8 cellular contexts compared by ENCODE assay signal in genomic region chr3:192571197-192571791, GRCh38.
DNase-seq lines count a peak whose midpoint lies in the region; ATAC-seq and TF ChIP-seq lines count a peak whose summit lies in the region.

No MANE protein-coding gene starts in this region.

- H3K9me3 Mint-ChIP-seq in stimulated activated naive CD8-positive, alpha-beta T cell treated with anti-CD3 and anti-CD28 coated beads, Interleukin-15, amount 100 ng/mL, for 72 hours: peaks cover 0 to 6% of the 10 kb centered on the region in 2 donors
- no peaks in the 10 kb centered on the region for H3K9me3 Mint-ChIP-seq in endothelial cell (ENCODE audit: unreplicated experiment)
- peaks cover 0 to 4% (median 0%) of the 10 kb centered on the region in 9 donors for H3K9me3 Mint-ChIP-seq in naive thymus-derived CD8-positive, alpha-beta T cell
- H3K9me3 Mint-ChIP-seq in Calu3 (ENCODE audit: low read depth, unreplicated experiment): no peaks in the 10 kb centered on the region

- TF ChIP-seq CTCF in endothelial cell (IDR thresholded peaks at IDR 0.05; ENCODE audit: unreplicated experiment) (no peak), Calu3 (IDR thresholded peaks at IDR 0.05; ENCODE audit: unreplicated experiment) (no peak)

- DNase-seq in stimulated activated naive CD8-positive, alpha-beta T cell treated with anti-CD3 and anti-CD28 coated beads, Interleukin-15, amount 100 ng/mL, for 72 hours: no peak
- DNase-seq in stimulated activated naive CD8-positive, alpha-beta T cell treated with anti-CD3 and anti-CD28 coated beads, Interleukin-15, Interleukin-2, amounts not matched to agents 100 U/mL and 50 U/mL, for 24 hours: no peak
- peak; percentile 29 to 47 for DNase-seq in SJCRH30
- DNase-seq in endothelial cell (ENCODE audit: low spot score): no peak
- DNase-seq in naive thymus-derived CD8-positive, alpha-beta T cell: peak in 2 of 10 donors; percentile 0 to 1
- no peak for DNase-seq in Calu3

- no peak overlapping the region for H3K27ac Mint-ChIP-seq in stimulated activated naive CD8-positive, alpha-beta T cell treated with anti-CD3 and anti-CD28 coated beads, Interleukin-15, amount 100 ng/mL, for 72 hours
- H3K27ac Mint-ChIP-seq in endothelial cell (ENCODE audit: unreplicated experiment) (no peak overlapping the region), Calu3 (ENCODE audit: unreplicated experiment) (no peak overlapping the region)
- H3K27ac Mint-ChIP-seq in naive thymus-derived CD8-positive, alpha-beta T cell: no peak overlapping the region

- peaks cover 61% of the 10 kb centered on the region for H3K27me3 Mint-ChIP-seq in stimulated activated naive CD8-positive, alpha-beta T cell treated with anti-CD3 and anti-CD28 coated beads, Interleukin-15, amount 100 ng/mL, for 72 hours
- H3K27me3 Mint-ChIP-seq in endothelial cell (ENCODE audit: unreplicated experiment) (no peaks in the 10 kb centered on the region), Calu3 (ENCODE audit: unreplicated experiment) (no peaks in the 10 kb centered on the region)
- peaks cover 8 to 50% (median 15%) of the 10 kb centered on the region in 5 donors for H3K27me3 Mint-ChIP-seq in naive thymus-derived CD8-positive, alpha-beta T cell

- POLR2A ChIA-PET in naive thymus-derived CD8-positive, alpha-beta T cell (lab: Charles Lee): no interaction called here

- H3K4me1 ChIP-seq in SJCRH30: no peaks in the 10 kb centered on the region

- CTCF ChIA-PET in Calu3 (lab: Charles Lee): no interaction called here

- H3K27me3 ChIP-seq in SJCRH30: no peaks in the 10 kb centered on the region

- H3K4me3 Mint-ChIP-seq in stimulated activated naive CD8-positive, alpha-beta T cell treated with anti-CD3 and anti-CD28 coated beads, Interleukin-15, amount 100 ng/mL, for 72 hours: peak overlapping the region; percentile 45 to 58
- H3K4me3 Mint-ChIP-seq in endothelial cell (ENCODE audit: unreplicated experiment) (peak overlapping the region; percentile 5), Calu3 (ENCODE audit: low read depth, unreplicated experiment) (no peak overlapping the region)
- peak overlapping the region in 9 of 10 donors; percentile 30 to 78 (median 46) for H3K4me3 Mint-ChIP-seq in naive thymus-derived CD8-positive, alpha-beta T cell

- no peaks in the 10 kb centered on the region for H3K9me3 ChIP-seq in SJCRH30 (replicated peaks)

- intact Hi-C loops in Calu3 (cut with micrococcal nuclease; ENCODE audit: unreplicated experiment): no loop called here

- BruUV-seq in Calu3 (replicated peaks; lab: Mats Ljungman, UMichigan): no TSS peak

- no peaks in the 10 kb centered on the region for H3K36me3 ChIP-seq in SJCRH30

- no peak overlapping the region for H3K27ac ChIP-seq in SJCRH30

- ATAC-seq in stimulated activated naive CD8-positive, alpha-beta T cell treated with anti-CD3 and anti-CD28 coated beads, Interleukin-15, amount 100 ng/mL, for 72 hours: peak; percentile 57
- no peak for ATAC-seq in stimulated activated naive CD8-positive, alpha-beta T cell treated with anti-CD3 and anti-CD28 coated beads, Interleukin-15, Interleukin-2, amounts not matched to agents 100 U/mL and 50 U/mL, for 24 hours
- ATAC-seq in naive thymus-derived CD8-positive, alpha-beta T cell: peak in 1 of 2 donors; percentile 22
- no peak for ATAC-seq in HG03439 (IDR thresholded peaks at IDR 0.05; ENCODE audit: unreplicated experiment)
- no peak for ATAC-seq in HG02588 (IDR thresholded peaks at IDR 0.05; ENCODE audit: unreplicated experiment)

- peak overlapping the region; percentile 46 for H3K4me3 ChIP-seq in SJCRH30

- peaks cover 11% of the 10 kb centered on the region for H3K4me1 Mint-ChIP-seq in stimulated activated naive CD8-positive, alpha-beta T cell treated with anti-CD3 and anti-CD28 coated beads, Interleukin-15, amount 100 ng/mL, for 72 hours
- no peaks in the 10 kb centered on the region for H3K4me1 Mint-ChIP-seq in endothelial cell (ENCODE audit: unreplicated experiment)
- peaks cover 0 to 10% (median 5%) of the 10 kb centered on the region in 4 donors for H3K4me1 Mint-ChIP-seq in naive thymus-derived CD8-positive, alpha-beta T cell
- no peaks in the 10 kb centered on the region for H3K4me1 Mint-ChIP-seq in Calu3 (ENCODE audit: low read depth, unreplicated experiment)

- H3K36me3 Mint-ChIP-seq in endothelial cell (ENCODE audit: low read depth, unreplicated experiment): no peaks in the 10 kb centered on the region
- no peaks in the 10 kb centered on the region for H3K36me3 Mint-ChIP-seq in naive thymus-derived CD8-positive, alpha-beta T cell
- no peaks in the 10 kb centered on the region for H3K36me3 Mint-ChIP-seq in Calu3 (ENCODE audit: insufficient read depth, unreplicated experiment)

Comparison
In these comparisons a context has a peak if more than half of its experiments do, and no peak if none do; other contexts are left out.
1. DNase-seq: peak in SJCRH30 (2 of 2); none in stimulated activated naive CD8-positive, alpha-beta T cell treated with anti-CD3 and anti-CD28 coated beads, Interleukin-15, amount 100 ng/mL, for 72 hours (0 of 2), stimulated activated naive CD8-positive, alpha-beta T cell treated with anti-CD3 and anti-CD28 coated beads, Interleukin-15, Interleukin-2, amounts not matched to agents 100 U/mL and 50 U/mL, for 24 hours (single experiment), endothelial cell (single experiment) and Calu3 (single experiment).